26 cellular contexts compared by ENCODE assay signal in genomic region chr6:155426408-155426945, GRCh38. TPM values are rescaled to one million over a fixed set of nuclear protein-coding genes. Genes with fewer than 3 reads are reported as not detected.
"Had no signal": no experiment of that assay in that cellular context is flagged by ENCODE, and none has a peak within 500 bp of the region (broad histone marks: within the 10 kb centered on the region; RNA-seq: fewer than 3 reads in every experiment).

No MANE protein-coding gene starts in this region.

- H3K27me3 ChIP-seq: dorsolateral prefrontal cortex, esophagus squamous epithelium, hepatocyte, neutrophil, thyroid gland had no signal

- H3K27ac Mint-ChIP-seq: type B pancreatic cell had no signal

- H3K27ac ChIP-seq: coronary artery, dorsolateral prefrontal cortex, esophagus squamous epithelium, hepatocyte, neutrophil, psoas muscle, skin epidermis, thyroid gland had no signal

- ATAC-seq: left colon; left ventricle myocardium superior; mucosa of descending colon; naive thymus-derived CD8-positive, alpha-beta T cell; psoas muscle; sciatic nerve had no signal

- H3K9me3 ChIP-seq: esophagus squamous epithelium, mucosa of descending colon, neutrophil, psoas muscle, thyroid gland had no signal

- H3K4me1 Mint-ChIP-seq: naive thymus-derived CD8-positive, alpha-beta T cell had no signal

- H3K36me3 Mint-ChIP-seq: naive thymus-derived CD8-positive, alpha-beta T cell; type B pancreatic cell had no signal

- H3K4me3 Mint-ChIP-seq: naive thymus-derived CD8-positive, alpha-beta T cell; type B pancreatic cell had no signal

- H3K4me1 ChIP-seq: esophagus squamous epithelium, psoas muscle, thyroid gland had no signal

- H3K79me2 ChIP-seq: hepatocyte had no signal

- H3K9me3 Mint-ChIP-seq: naive thymus-derived CD8-positive, alpha-beta T cell; type B pancreatic cell had no signal

- H2AFZ ChIP-seq: hepatocyte had no signal

- H3K4me2 ChIP-seq: hepatocyte had no signal

- H3K27me3 Mint-ChIP-seq: naive thymus-derived CD8-positive, alpha-beta T cell had no signal

- DNase-seq: dorsolateral prefrontal cortex; effector memory CD4-positive, alpha-beta T cell; esophagus squamous epithelium; foreskin fibroblast; head of caudate nucleus; left colon; left ventricle myocardium superior; mucosa of descending colon; naive thymus-derived CD8-positive, alpha-beta T cell; psoas muscle; retina; stimulated activated CD4-positive, alpha-beta T cell treated with anti-CD3 and anti-CD28 coated beads, Interleukin-2, amount 100 ng/mL, for 24 hours; stimulated activated CD4-positive, alpha-beta T cell treated with anti-CD3 and anti-CD28 coated beads, Interleukin-4, amount 100 ng/mL, for 4 hours; stimulated activated naive CD4-positive, alpha-beta T cell treated with Interleukin-2 at 50 U/mL for 16 hours; thyroid gland had no signal

RNA-seq across cellular contexts. Expression of gene NOX3, which starts 29.2 kb away (rescaled TPM):
- total RNA-seq: chondrocyte; epithelial cell of proximal tubule; esophagus squamous epithelium; hepatocyte; left colon; left ventricle myocardium superior; lung; mesenteric fat pad; mucosa of descending colon; naive thymus-derived CD8-positive, alpha-beta T cell; osteoblast; psoas muscle; sciatic nerve; thyroid gland had no signal
